1 cellular context compared by ENCODE assay signal in the genomic region with DNA sequence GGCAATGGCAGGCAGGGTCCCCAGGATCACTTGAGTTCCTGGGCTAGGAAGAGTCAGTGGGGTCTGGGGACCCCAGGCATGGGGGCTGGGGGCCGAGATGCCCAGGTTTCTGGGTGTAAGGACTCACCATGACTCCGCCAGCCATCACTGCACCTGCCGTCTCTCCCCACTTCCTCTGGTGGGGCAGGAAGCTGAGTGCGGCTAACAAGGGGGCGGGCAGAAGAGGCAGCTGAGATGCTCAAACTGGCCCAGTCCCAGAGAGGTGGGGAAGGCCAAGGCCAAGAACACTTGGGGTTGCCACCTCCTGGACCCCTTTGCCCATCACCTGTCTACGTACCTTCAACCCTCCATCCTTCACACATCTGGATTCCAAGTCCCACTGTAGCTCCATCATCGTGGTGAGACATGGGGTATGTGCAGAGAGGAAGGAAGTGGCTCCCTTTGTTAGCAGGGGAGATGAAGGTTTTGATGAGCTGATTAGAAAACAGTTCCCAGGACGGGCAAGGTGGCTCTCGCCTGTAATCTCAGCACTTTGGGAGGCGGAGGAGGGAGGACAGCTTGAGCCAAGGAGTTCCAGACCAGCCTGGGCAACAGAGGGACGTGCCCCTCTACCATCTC.
A peak's percentile ranks its signal among the peaks of the same experiment; 100 is the strongest.
TF ChIP-seq lines count a peak whose summit lies in the region.

A gene with protein sequence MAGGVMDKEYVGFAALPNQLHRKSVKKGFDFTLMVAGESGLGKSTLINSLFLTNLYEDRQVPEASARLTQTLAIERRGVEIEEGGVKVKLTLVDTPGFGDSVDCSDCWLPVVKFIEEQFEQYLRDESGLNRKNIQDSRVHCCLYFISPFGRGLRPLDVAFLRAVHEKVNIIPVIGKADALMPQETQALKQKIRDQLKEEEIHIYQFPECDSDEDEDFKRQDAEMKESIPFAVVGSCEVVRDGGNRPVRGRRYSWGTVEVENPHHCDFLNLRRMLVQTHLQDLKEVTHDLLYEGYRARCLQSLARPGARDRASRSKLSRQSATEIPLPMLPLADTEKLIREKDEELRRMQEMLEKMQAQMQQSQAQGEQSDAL (minus strand): TSS at position 164 of the 618 bp plus-strand sequence. CDS start 19 bp downstream, at position 145.

TF ChIP-seq in GM12878, 131 proteins besides CTCF, POLR2A, EP300 and RAD21 (continued from another document and continues in another):
- TF ChIP-seq, protein P1, sequence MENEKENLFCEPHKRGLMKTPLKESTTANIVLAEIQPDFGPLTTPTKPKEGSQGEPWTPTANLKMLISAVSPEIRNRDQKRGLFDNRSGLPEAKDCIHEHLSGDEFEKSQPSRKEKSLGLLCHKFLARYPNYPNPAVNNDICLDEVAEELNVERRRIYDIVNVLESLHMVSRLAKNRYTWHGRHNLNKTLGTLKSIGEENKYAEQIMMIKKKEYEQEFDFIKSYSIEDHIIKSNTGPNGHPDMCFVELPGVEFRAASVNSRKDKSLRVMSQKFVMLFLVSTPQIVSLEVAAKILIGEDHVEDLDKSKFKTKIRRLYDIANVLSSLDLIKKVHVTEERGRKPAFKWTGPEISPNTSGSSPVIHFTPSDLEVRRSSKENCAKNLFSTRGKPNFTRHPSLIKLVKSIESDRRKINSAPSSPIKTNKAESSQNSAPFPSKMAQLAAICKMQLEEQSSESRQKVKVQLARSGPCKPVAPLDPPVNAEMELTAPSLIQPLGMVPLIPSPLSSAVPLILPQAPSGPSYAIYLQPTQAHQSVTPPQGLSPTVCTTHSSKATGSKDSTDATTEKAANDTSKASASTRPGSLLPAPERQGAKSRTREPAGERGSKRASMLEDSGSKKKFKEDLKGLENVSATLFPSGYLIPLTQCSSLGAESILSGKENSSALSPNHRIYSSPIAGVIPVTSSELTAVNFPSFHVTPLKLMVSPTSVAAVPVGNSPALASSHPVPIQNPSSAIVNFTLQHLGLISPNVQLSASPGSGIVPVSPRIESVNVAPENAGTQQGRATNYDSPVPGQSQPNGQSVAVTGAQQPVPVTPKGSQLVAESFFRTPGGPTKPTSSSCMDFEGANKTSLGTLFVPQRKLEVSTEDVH (IDR thresholded peaks at IDR 0.05; ENCODE audit: low read depth, partially characterized antibody): no peak
- TF ChIP-seq CEBPB (IDR thresholded peaks at IDR 0.05; ENCODE audit: borderline replicate concordance in 1 of 2, low read depth in 2 of 2, low read length in 2 of 2) (no peak), BHLHE40 (IDR thresholded peaks at IDR 0.05; ENCODE audit: borderline replicate concordance in 1 of 2, low read depth in 2 of 2, low read length in 1 of 2) (peak; percentile 36 to 71; a peak in 2 of 4 replicates), BRCA1 (IDR thresholded peaks at IDR 0.05; ENCODE audit: low read depth, low read length) (no peak), TCF7 (IDR thresholded peaks at IDR 0.05; ENCODE audit: borderline replicate concordance) (no peak), BMI1 (IDR thresholded peaks at IDR 0.05; ENCODE audit: borderline replicate concordance) (no peak), KDM1A (IDR thresholded peaks at IDR 0.05; ENCODE audit: borderline replicate concordance) (no peak), RCOR1 (conservative IDR thresholded peaks at IDR 0.05; ENCODE audit: low read depth, low read length) (no peak), MTA2 (IDR thresholded peaks at IDR 0.05; ENCODE audit: low read depth) (no peak), ASH2L (IDR thresholded peaks at IDR 0.05; ENCODE audit: borderline replicate concordance, low read depth) (no peak), NFIC (IDR thresholded peaks at IDR 0.05; ENCODE audit: low read depth, low read length) (no peak), ZNF24 (IDR thresholded peaks at IDR 0.05) (no peak), WRNIP1 (IDR thresholded peaks at IDR 0.05; ENCODE audit: borderline replicate concordance, low read depth, low read length) (no peak), ZNF274 (IDR thresholded peaks at IDR 0.05; ENCODE audit: insufficient read depth, insufficient read length) (no peak), RELA (IDR thresholded peaks at IDR 0.05; ENCODE audit: borderline replicate concordance, partially characterized antibody) (no peak), IKZF1 (conservative IDR thresholded peaks at IDR 0.05) (no peak; the same call in 1 of the 2 replicates), HDAC6 (IDR thresholded peaks at IDR 0.05; ENCODE audit: unreplicated experiment) (no peak)
- TF ChIP-seq, protein P2, sequence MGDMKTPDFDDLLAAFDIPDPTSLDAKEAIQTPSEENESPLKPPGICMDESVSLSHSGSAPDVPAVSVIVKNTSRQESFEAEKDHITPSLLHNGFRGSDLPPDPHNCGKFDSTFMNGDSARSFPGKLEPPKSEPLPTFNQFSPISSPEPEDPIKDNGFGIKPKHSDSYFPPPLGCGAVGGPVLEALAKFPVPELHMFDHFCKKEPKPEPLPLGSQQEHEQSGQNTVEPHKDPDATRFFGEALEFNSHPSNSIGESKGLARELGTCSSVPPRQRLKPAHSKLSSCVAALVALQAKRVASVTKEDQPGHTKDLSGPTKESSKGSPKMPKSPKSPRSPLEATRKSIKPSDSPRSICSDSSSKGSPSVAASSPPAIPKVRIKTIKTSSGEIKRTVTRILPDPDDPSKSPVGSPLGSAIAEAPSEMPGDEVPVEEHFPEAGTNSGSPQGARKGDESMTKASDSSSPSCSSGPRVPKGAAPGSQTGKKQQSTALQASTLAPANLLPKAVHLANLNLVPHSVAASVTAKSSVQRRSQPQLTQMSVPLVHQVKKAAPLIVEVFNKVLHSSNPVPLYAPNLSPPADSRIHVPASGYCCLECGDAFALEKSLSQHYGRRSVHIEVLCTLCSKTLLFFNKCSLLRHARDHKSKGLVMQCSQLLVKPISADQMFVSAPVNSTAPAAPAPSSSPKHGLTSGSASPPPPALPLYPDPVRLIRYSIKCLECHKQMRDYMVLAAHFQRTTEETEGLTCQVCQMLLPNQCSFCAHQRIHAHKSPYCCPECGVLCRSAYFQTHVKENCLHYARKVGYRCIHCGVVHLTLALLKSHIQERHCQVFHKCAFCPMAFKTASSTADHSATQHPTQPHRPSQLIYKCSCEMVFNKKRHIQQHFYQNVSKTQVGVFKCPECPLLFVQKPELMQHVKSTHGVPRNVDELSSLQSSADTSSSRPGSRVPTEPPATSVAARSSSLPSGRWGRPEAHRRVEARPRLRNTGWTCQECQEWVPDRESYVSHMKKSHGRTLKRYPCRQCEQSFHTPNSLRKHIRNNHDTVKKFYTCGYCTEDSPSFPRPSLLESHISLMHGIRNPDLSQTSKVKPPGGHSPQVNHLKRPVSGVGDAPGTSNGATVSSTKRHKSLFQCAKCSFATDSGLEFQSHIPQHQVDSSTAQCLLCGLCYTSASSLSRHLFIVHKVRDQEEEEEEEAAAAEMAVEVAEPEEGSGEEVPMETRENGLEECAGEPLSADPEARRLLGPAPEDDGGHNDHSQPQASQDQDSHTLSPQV (IDR thresholded peaks at IDR 0.05): no peak
- TF ChIP-seq, protein P3, sequence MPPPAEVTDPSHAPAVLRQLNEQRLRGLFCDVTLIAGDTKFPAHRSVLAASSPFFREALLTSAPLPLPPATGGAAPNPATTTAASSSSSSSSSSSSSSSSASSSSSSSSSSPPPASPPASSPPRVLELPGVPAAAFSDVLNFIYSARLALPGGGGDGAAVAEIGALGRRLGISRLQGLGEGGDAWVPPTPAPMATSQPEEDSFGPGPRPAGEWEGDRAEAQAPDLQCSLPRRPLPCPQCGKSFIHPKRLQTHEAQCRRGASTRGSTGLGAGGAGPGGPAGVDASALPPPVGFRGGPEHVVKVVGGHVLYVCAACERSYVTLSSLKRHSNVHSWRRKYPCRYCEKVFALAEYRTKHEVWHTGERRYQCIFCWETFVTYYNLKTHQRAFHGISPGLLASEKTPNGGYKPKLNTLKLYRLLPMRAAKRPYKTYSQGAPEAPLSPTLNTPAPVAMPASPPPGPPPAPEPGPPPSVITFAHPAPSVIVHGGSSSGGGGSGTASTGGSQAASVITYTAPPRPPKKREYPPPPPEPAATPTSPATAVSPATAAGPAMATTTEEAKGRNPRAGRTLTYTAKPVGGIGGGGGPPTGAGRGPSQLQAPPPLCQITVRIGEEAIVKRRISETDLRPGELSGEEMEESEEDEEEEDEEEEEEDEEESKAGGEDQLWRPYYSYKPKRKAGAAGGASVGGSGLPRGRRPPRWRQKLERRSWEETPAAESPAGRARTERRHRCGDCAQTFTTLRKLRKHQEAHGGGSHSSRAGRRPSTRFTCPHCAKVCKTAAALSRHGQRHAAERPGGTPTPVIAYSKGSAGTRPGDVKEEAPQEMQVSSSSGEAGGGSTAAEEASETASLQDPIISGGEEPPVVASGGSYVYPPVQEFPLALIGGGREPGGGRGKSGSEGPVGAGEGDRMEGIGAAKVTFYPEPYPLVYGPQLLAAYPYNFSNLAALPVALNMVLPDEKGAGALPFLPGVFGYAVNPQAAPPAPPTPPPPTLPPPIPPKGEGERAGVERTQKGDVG (CRISPR knock-in tag; IDR thresholded peaks at IDR 0.05): no peak
- TF ChIP-seq, protein P4, sequence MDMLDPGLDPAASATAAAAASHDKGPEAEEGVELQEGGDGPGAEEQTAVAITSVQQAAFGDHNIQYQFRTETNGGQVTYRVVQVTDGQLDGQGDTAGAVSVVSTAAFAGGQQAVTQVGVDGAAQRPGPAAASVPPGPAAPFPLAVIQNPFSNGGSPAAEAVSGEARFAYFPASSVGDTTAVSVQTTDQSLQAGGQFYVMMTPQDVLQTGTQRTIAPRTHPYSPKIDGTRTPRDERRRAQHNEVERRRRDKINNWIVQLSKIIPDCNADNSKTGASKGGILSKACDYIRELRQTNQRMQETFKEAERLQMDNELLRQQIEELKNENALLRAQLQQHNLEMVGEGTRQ (IDR thresholded peaks at IDR 0.05; ENCODE audit: borderline replicate concordance, low read depth, low read length): no peak
- TF ChIP-seq, protein P5, sequence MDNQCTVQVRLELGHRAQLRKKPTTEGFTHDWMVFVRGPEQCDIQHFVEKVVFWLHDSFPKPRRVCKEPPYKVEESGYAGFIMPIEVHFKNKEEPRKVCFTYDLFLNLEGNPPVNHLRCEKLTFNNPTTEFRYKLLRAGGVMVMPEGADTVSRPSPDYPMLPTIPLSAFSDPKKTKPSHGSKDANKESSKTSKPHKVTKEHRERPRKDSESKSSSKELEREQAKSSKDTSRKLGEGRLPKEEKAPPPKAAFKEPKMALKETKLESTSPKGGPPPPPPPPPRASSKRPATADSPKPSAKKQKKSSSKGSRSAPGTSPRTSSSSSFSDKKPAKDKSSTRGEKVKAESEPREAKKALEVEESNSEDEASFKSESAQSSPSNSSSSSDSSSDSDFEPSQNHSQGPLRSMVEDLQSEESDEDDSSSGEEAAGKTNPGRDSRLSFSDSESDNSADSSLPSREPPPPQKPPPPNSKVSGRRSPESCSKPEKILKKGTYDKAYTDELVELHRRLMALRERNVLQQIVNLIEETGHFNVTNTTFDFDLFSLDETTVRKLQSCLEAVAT (IDR thresholded peaks at IDR 0.05): no peak
- TF ChIP-seq, protein P6, sequence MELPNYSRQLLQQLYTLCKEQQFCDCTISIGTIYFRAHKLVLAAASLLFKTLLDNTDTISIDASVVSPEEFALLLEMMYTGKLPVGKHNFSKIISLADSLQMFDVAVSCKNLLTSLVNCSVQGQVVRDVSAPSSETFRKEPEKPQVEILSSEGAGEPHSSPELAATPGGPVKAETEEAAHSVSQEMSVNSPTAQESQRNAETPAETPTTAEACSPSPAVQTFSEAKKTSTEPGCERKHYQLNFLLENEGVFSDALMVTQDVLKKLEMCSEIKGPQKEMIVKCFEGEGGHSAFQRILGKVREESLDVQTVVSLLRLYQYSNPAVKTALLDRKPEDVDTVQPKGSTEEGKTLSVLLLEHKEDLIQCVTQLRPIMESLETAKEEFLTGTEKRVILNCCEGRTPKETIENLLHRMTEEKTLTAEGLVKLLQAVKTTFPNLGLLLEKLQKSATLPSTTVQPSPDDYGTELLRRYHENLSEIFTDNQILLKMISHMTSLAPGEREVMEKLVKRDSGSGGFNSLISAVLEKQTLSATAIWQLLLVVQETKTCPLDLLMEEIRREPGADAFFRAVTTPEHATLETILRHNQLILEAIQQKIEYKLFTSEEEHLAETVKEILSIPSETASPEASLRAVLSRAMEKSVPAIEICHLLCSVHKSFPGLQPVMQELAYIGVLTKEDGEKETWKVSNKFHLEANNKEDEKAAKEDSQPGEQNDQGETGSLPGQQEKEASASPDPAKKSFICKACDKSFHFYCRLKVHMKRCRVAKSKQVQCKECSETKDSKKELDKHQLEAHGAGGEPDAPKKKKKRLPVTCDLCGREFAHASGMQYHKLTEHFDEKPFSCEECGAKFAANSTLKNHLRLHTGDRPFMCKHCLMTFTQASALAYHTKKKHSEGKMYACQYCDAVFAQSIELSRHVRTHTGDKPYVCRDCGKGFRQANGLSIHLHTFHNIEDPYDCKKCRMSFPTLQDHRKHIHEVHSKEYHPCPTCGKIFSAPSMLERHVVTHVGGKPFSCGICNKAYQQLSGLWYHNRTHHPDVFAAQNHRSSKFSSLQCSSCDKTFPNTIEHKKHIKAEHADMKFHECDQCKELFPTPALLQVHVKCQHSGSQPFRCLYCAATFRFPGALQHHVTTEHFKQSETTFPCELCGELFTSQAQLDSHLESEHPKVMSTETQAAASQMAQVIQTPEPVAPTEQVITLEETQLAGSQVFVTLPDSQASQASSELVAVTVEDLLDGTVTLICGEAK (IDR thresholded peaks at IDR 0.05; ENCODE audit: borderline replicate concordance): peak; percentile 76; the same call in 1 of the 2 replicates
- TF ChIP-seq, protein P7, sequence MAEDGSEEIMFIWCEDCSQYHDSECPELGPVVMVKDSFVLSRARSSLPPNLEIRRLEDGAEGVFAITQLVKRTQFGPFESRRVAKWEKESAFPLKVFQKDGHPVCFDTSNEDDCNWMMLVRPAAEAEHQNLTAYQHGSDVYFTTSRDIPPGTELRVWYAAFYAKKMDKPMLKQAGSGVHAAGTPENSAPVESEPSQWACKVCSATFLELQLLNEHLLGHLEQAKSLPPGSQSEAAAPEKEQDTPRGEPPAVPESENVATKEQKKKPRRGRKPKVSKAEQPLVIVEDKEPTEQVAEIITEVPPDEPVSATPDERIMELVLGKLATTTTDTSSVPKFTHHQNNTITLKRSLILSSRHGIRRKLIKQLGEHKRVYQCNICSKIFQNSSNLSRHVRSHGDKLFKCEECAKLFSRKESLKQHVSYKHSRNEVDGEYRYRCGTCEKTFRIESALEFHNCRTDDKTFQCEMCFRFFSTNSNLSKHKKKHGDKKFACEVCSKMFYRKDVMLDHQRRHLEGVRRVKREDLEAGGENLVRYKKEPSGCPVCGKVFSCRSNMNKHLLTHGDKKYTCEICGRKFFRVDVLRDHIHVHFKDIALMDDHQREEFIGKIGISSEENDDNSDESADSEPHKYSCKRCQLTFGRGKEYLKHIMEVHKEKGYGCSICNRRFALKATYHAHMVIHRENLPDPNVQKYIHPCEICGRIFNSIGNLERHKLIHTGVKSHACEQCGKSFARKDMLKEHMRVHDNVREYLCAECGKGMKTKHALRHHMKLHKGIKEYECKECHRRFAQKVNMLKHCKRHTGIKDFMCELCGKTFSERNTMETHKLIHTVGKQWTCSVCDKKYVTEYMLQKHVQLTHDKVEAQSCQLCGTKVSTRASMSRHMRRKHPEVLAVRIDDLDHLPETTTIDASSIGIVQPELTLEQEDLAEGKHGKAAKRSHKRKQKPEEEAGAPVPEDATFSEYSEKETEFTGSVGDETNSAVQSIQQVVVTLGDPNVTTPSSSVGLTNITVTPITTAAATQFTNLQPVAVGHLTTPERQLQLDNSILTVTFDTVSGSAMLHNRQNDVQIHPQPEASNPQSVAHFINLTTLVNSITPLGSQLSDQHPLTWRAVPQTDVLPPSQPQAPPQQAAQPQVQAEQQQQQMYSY (CRISPR knock-in tag; IDR thresholded peaks at IDR 0.05): no peak
- TF ChIP-seq, protein P8, sequence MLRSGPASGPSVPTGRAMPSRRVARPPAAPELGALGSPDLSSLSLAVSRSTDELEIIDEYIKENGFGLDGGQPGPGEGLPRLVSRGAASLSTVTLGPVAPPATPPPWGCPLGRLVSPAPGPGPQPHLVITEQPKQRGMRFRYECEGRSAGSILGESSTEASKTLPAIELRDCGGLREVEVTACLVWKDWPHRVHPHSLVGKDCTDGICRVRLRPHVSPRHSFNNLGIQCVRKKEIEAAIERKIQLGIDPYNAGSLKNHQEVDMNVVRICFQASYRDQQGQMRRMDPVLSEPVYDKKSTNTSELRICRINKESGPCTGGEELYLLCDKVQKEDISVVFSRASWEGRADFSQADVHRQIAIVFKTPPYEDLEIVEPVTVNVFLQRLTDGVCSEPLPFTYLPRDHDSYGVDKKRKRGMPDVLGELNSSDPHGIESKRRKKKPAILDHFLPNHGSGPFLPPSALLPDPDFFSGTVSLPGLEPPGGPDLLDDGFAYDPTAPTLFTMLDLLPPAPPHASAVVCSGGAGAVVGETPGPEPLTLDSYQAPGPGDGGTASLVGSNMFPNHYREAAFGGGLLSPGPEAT (IDR thresholded peaks at IDR 0.05; ENCODE audit: low read depth): peak; percentile 68
